In genomic region chr3:81581966-81582599, GRCh38 we compare ENCODE assay signal across 9 cellular contexts.
DNase-seq lines count a peak whose midpoint lies in the region; FAIRE-seq and TF ChIP-seq lines count a peak whose summit lies in the region.
"Had no signal": no experiment of that assay in that cellular context is flagged by ENCODE, and none has a peak within 500 bp of the region (broad histone marks: within the 10 kb centered on the region; RNA-seq: fewer than 3 reads in every experiment).

No MANE protein-coding gene starts in this region.

- H3K79me2 ChIP-seq in astrocyte (ENCODE audit: insufficient read depth, low read length): no peaks in the 10 kb centered on the region

- no peak overlapping the region for H2AFZ ChIP-seq in astrocyte (ENCODE audit: low read depth, low read length)

- H3K9me3 ChIP-seq in astrocyte (ENCODE audit: insufficient read depth, low read depth, low read length): no peaks in the 10 kb centered on the region

- peak; percentile 90 for FAIRE-seq in H54 (lab: Jason Lieb, UNC)
- peak; percentile 39 for FAIRE-seq in astrocyte (lab: Jason Lieb, UNC)

- H3K36me3 Mint-ChIP-seq in astrocyte (ENCODE audit: low read depth, unreplicated experiment) (peaks cover 5% of the 10 kb centered on the region), type B pancreatic cell (no peaks in the 10 kb centered on the region)
- peaks cover 5% of the 10 kb centered on the region for H3K36me3 Mint-ChIP-seq in activated T-helper 2 cell treated with anti-CD3 and anti-CD28 coated beads, Interferon-gamma antibody, Interleukin-2, Interleukin-4, amounts not matched to agents 10 μg/mL and 5 μg/mL and 100 μg/mL, durations not matched to agents 14 hours and 24 hours and 36 hours (ENCODE audit: low read depth)

- H3K4me1 Mint-ChIP-seq in astrocyte (ENCODE audit: low read depth, unreplicated experiment) (peaks cover 6% of the 10 kb centered on the region), type B pancreatic cell (ENCODE audit: unreplicated experiment) (peaks cover 7% of the 10 kb centered on the region)
- H3K4me1 Mint-ChIP-seq in activated T-helper 2 cell treated with anti-CD3 and anti-CD28 coated beads, Interferon-gamma antibody, Interleukin-2, Interleukin-4, amounts not matched to agents 10 μg/mL and 5 μg/mL and 100 μg/mL, durations not matched to agents 14 hours and 24 hours and 36 hours (ENCODE audit: low read depth): peaks cover 1% of the 10 kb centered on the region

- intact Hi-C loops in activated T-helper 2 cell treated with anti-CD3 and anti-CD28 coated beads, Interferon-gamma antibody, Interleukin-2, Interleukin-4, amounts not matched to agents 10 μg/mL and 5 μg/mL and 100 μg/mL, durations not matched to agents 14 hours and 24 hours and 36 hours (cut with micrococcal nuclease): loop anchor here (10.0 kb wide), 2 partner anchors 63 to 553 kb away; no protein-coding TSS in a partner anchor

- peaks cover 4% of the 10 kb centered on the region for H3K36me3 ChIP-seq in astrocyte (ENCODE audit: insufficient read depth, low read length)

- H3K27ac ChIP-seq in astrocyte (ENCODE audit: low read depth, low read length): no peak overlapping the region

- no peak overlapping the region for H3K9ac ChIP-seq in astrocyte (ENCODE audit: low read length)

- H3K9me3 Mint-ChIP-seq in astrocyte (ENCODE audit: unreplicated experiment) (no peaks in the 10 kb centered on the region), type B pancreatic cell (no peaks in the 10 kb centered on the region)
- H3K9me3 Mint-ChIP-seq in activated T-helper 2 cell treated with anti-CD3 and anti-CD28 coated beads, Interferon-gamma antibody, Interleukin-2, Interleukin-4, amounts not matched to agents 10 μg/mL and 5 μg/mL and 100 μg/mL, durations not matched to agents 14 hours and 24 hours and 36 hours: no peaks in the 10 kb centered on the region
- H3K9me3 Mint-ChIP-seq: T-helper 1 cell treated with Interleukin-12 subunit alpha and Interleukin-12 subunit beta and Interleukin-4 antibody, amounts not matched to agents 30 μg/mL and 1 μg/mL, for 36 hours had no signal

- DNase-seq in AG09319 (ENCODE audit: extremely low read depth, low read depth) (peak; percentile 3), ELR (ENCODE audit: low read depth) (peak; percentile 55), H54 (ENCODE audit: insufficient read length, low spot score) (no peak), NAMALWA (ENCODE audit: low spot score) (peak; percentile 46), astrocyte (ENCODE audit: low read depth) (peak; percentile 12), kidney glomerular epithelial cell (lab: John Stamatoyannopoulos, UW) (peak; percentile 2), type B pancreatic cell (ENCODE audit: extremely low spot score, unreplicated experiment) (no peak)
- DNase-seq in activated T-helper 2 cell treated with anti-CD3 and anti-CD28 coated beads, Interferon-gamma antibody, Interleukin-2, Interleukin-4, amounts not matched to agents 10 μg/mL and 5 μg/mL and 100 μg/mL, durations not matched to agents 14 hours and 24 hours and 36 hours (ENCODE audit: low spot score): no peak

- no peak overlapping the region for H3K4me2 ChIP-seq in astrocyte (ENCODE audit: low read length)

- H3K27me3 Mint-ChIP-seq in astrocyte (ENCODE audit: low read depth, unreplicated experiment) (no peaks in the 10 kb centered on the region), type B pancreatic cell (no peaks in the 10 kb centered on the region)
- no peaks in the 10 kb centered on the region for H3K27me3 Mint-ChIP-seq in activated T-helper 2 cell treated with anti-CD3 and anti-CD28 coated beads, Interferon-gamma antibody, Interleukin-2, Interleukin-4, amounts not matched to agents 10 μg/mL and 5 μg/mL and 100 μg/mL, durations not matched to agents 14 hours and 24 hours and 36 hours (ENCODE audit: low read depth)

- H3K4me3 ChIP-seq in astrocyte (ENCODE audit: insufficient read depth, low read depth, low read length): no peak overlapping the region

- TF ChIP-seq POLR2A in H54 (IDR thresholded peaks at IDR 0.05; ENCODE audit: low read depth, low read length): no peak

- no peaks in the 10 kb centered on the region for H3K27me3 ChIP-seq in astrocyte (ENCODE audit: insufficient read depth, low read length)

- H3K27ac Mint-ChIP-seq in astrocyte (ENCODE audit: unreplicated experiment) (no peak overlapping the region), type B pancreatic cell (no peak overlapping the region)
- no peak overlapping the region for H3K27ac Mint-ChIP-seq in activated T-helper 2 cell treated with anti-CD3 and anti-CD28 coated beads, Interferon-gamma antibody, Interleukin-2, Interleukin-4, amounts not matched to agents 10 μg/mL and 5 μg/mL and 100 μg/mL, durations not matched to agents 14 hours and 24 hours and 36 hours
- H3K27ac Mint-ChIP-seq: T-helper 1 cell treated with Interleukin-12 subunit alpha and Interleukin-12 subunit beta and Interleukin-4 antibody, amounts not matched to agents 30 μg/mL and 1 μg/mL, for 36 hours had no signal

- no peaks in the 10 kb centered on the region for H4K20me1 ChIP-seq in astrocyte (ENCODE audit: insufficient read depth, low read length)

- peak; percentile 73 for TF ChIP-seq CTCF in AG09319 (IDR thresholded peaks at IDR 0.05; ENCODE audit: low read depth, low read length)
- TF ChIP-seq CTCF in astrocyte (IDR thresholded peaks at IDR 0.05; ENCODE audit: insufficient read depth, low read depth, low read length): peak; percentile 81
- peak; percentile 79 for TF ChIP-seq CTCF in type B pancreatic cell (conservative IDR thresholded peaks at IDR 0.05)

- H3K4me1 ChIP-seq in astrocyte (ENCODE audit: insufficient read depth, low read length): no peaks in the 10 kb centered on the region

- H3K4me3 Mint-ChIP-seq in astrocyte (ENCODE audit: unreplicated experiment) (no peak overlapping the region), type B pancreatic cell (no peak overlapping the region)
- no peak overlapping the region for H3K4me3 Mint-ChIP-seq in activated T-helper 2 cell treated with anti-CD3 and anti-CD28 coated beads, Interferon-gamma antibody, Interleukin-2, Interleukin-4, amounts not matched to agents 10 μg/mL and 5 μg/mL and 100 μg/mL, durations not matched to agents 14 hours and 24 hours and 36 hours (ENCODE audit: low read depth)
- H3K4me3 Mint-ChIP-seq: T-helper 1 cell treated with Interleukin-12 subunit alpha and Interleukin-12 subunit beta and Interleukin-4 antibody, amounts not matched to agents 30 μg/mL and 1 μg/mL, for 36 hours had no signal

Comparison
In these comparisons a context has a peak if more than half of its experiments do, and no peak if none do; other contexts are left out.
1. DNase-seq: peak in AG09319 (single experiment), ELR (single experiment), NAMALWA (single experiment), astrocyte (single experiment) and kidney glomerular epithelial cell (single experiment); none in H54 (single experiment), type B pancreatic cell (single experiment) and activated T-helper 2 cell treated with anti-CD3 and anti-CD28 coated beads, Interferon-gamma antibody, Interleukin-2, Interleukin-4, amounts not matched to agents 10 μg/mL and 5 μg/mL and 100 μg/mL, durations not matched to agents 14 hours and 24 hours and 36 hours (single experiment).
2. Peak in every context shown above with its lines, with median percentiles within 50 percentile points of each other: CTCF ChIP-seq.